In the genomic region with DNA sequence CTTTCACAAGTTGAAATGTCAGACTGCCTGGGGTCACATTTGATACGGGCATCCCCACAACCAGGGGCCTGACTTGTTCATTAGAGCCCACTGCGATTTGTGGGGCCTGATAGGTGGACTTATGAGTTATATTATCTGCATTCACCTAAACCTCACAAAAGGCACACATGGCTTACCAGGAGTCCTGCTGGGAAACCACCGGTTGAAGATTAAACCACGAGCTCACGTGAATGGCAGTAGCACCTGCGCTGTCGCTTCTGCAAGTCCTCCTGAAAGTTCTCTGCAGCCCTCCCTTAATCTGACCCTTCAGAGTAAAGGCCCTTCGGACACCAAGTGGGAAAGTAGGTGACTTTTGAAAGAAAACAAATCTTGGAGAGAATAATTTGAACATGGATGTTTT, we compare ENCODE assay signal across 11 cellular contexts.
DNase-seq lines count a peak whose midpoint lies in the region; ATAC-seq and TF ChIP-seq lines count a peak whose summit lies in the region.
"Had no signal": no experiment of that assay in that cellular context is flagged by ENCODE, and none has a peak within 500 bp of the region (broad histone marks: within the 10 kb centered on the region; RNA-seq: fewer than 3 reads in every experiment).

No MANE protein-coding gene starts in this region.

- POLR2A ChIA-PET in GM10248 (lab: Yijun Ruan, JAX): no interaction called here

- no peak for TF ChIP-seq CTCF in GM10248 (IDR thresholded peaks at IDR 0.05; ENCODE audit: control extremely low read depth, extremely low read depth, low read depth, missing control alignments)

- DNase-seq in GM10248 (ENCODE audit: extremely low spot score) (peak; percentile 60), caudate nucleus (lab: John Stamatoyannopoulos, UW) (no peak), inferior parietal cortex (ENCODE audit: extremely low spot score) (no peak), KG1 (lab: John Stamatoyannopoulos, UW) (no peak), NCI-H748 (lab: John Stamatoyannopoulos, UW; ENCODE audit: unreplicated experiment) (no peak)
- DNase-seq: NCI-H69; stimulated activated naive CD4-positive, alpha-beta T cell had no signal

- CTCF ChIA-PET in GM10248 (lab: Yijun Ruan, JAX): interaction anchor here (1.2 kb wide), 1 partner anchor 21 kb away, joined by 3 read pairs; no protein-coding TSS in a partner anchor

- ATAC-seq in GM19372 (IDR thresholded peaks at IDR 0.05; ENCODE audit: low read depth, unreplicated experiment): peak; percentile 99
- ATAC-seq in HG02852 (IDR thresholded peaks at IDR 0.05; ENCODE audit: unreplicated experiment): peak; percentile 81
- ATAC-seq in HG03571 (IDR thresholded peaks at IDR 0.05; ENCODE audit: unreplicated experiment): peak; percentile 95

- no peak overlapping the region for H3K27ac ChIP-seq in caudate nucleus (ENCODE audit: low read depth, low read length)
- H3K27ac ChIP-seq: ascending aorta had no signal
